38 cellular contexts compared by ENCODE assay signal in the genomic region with DNA sequence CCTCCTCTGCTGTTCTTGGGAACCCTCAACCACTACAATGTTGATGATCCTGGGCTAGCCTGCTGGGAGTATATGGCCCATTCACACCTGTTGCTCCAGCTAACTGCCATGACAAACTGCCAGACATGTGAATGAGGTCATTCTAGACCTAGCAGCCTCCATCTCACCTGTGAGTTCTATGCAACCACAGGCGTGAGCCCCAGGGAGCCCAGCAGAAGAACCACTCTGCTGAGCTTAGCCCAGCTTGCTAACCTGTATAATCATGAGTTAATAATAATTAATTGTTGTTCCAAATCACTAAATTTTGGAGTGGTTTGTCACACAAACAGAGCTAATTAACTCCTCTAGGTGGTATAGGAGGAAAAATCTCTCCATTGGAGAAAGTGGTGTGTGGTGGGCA. TPM values are rescaled to one million over a fixed set of nuclear protein-coding genes. Genes with fewer than 3 reads are reported as not detected.
"Had no signal": no experiment of that assay in that cellular context is flagged by ENCODE, and none has a peak within 500 bp of the region (broad histone marks: within the 10 kb centered on the region; RNA-seq: fewer than 3 reads in every experiment).

No MANE protein-coding gene starts in this region.

- H3K36me3 ChIP-seq: MG63 had no signal

- H3K9me3 ChIP-seq: MG63 had no signal

- H3K4me3 ChIP-seq: MG63 had no signal

- H3K27me3 ChIP-seq: MG63 had no signal

- DNase-seq: Kasumi-1, MG63, MM.1S, MV-4-11, NCI-H1048, NCI-H1092, NCI-H1092 treated with DMSO at 0.1 percent for 48 hours, NCI-H1105, NCI-H1105 treated with DMSO at 0.1 percent for 48 hours, NCI-H1417, NCI-H1417 treated with DMSO at 0.1 percent for 48 hours, NCI-H1436, NCI-H1436 treated with DMSO at 0.1 percent for 48 hours, NCI-H146, NCI-H1694, NCI-H1694 treated with DMSO at 0.1 percent for 48 hours, NCI-H187, NCI-H187 treated with DMSO at 0.1 percent for 48 hours, NCI-H1930, NCI-H2029, NCI-H2029 treated with DMSO at 0.1 percent for 48 hours, NCI-H2081, NCI-H2081 treated with DMSO at 0.1 percent for 48 hours, NCI-H2107, NCI-H2171, NCI-H2171 treated with DMSO at 0.1 percent for 48 hours, NCI-H2227 treated with DMSO at 0.1 percent for 48 hours, NCI-H226, NCI-H345, NCI-H446, NCI-H446 treated with DMSO at 0.1 percent for 48 hours, NCI-H510A, NCI-H510A treated with DMSO at 0.1 percent for 48 hours, NCI-H524, NCI-H524 treated with DMSO at 0.1 percent for 48 hours had no signal

RNA-seq across cellular contexts. Expression of a gene that starts 24.7 kb away (rescaled TPM):
- total RNA-seq: LHCN-M2, M059J, MCF 10A had no signal
